ENCODE assay signal across 16 cellular contexts in genomic region chr14:96479435-96480146, GRCh38.
"Had no signal": no experiment of that assay in that cellular context is flagged by ENCODE, and none has a peak within 500 bp of the region (broad histone marks: within the 10 kb centered on the region; RNA-seq: fewer than 3 reads in every experiment).

No MANE protein-coding gene starts in this region.

- ATAC-seq: activated naive CD4-positive, alpha-beta T cell treated with anti-CD3 and anti-CD28 coated beads, Interleukin-2, amount 50 U/mL, for 72 hours; body of pancreas; esophagus mucosa; naive thymus-derived CD4-positive, alpha-beta T cell; stimulated activated memory B cell treated with anti-CD40 and anti-IgM and Interleukin-4, amounts not matched to agents 10 μg/mL and 1 μg/mL and 100 μg/mL, for 72 hours had no signal

- H3K4me3 Mint-ChIP-seq: central memory CD8-positive, alpha-beta T cell; dendritic cell treated with granulocyte-macrophage colony-stimulating factor and Interleukin-4, amounts not matched to agents 40 ng/mL and 50 ng/mL, for 4 days; naive thymus-derived CD4-positive, alpha-beta T cell; stimulated activated memory B cell treated with anti-CD40 and anti-IgM and Interleukin-4, amounts not matched to agents 10 μg/mL and 1 μg/mL and 100 μg/mL, for 72 hours had no signal

- H3K36me3 Mint-ChIP-seq: activated naive CD4-positive, alpha-beta T cell treated with anti-CD3 and anti-CD28 coated beads, Interleukin-2, amount 50 U/mL, for 72 hours; naive thymus-derived CD4-positive, alpha-beta T cell; stimulated activated memory B cell treated with anti-CD40 and anti-IgM and Interleukin-4, amounts not matched to agents 10 μg/mL and 1 μg/mL and 100 μg/mL, for 72 hours had no signal

- DNase-seq: activated CD4-positive, alpha-beta T cell treated with anti-CD3 and anti-CD28 coated beads, Interleukin-2, amount 50 U/mL, for 1 hour; amniotic stem cell; body of pancreas; foreskin fibroblast; naive thymus-derived CD4-positive, alpha-beta T cell; posterior cingulate gyrus; T-helper 2 cell had no signal

- H3K9me3 Mint-ChIP-seq: activated naive CD4-positive, alpha-beta T cell treated with anti-CD3 and anti-CD28 coated beads, Interleukin-2, amount 50 U/mL, for 72 hours; activated T-helper 2 cell treated with anti-CD3 and anti-CD28 coated beads, Interferon-gamma antibody, Interleukin-2, Interleukin-4, amounts not matched to agents 10 μg/mL and 5 μg/mL and 100 μg/mL, durations not matched to agents 14 hours and 24 hours and 36 hours; central memory CD8-positive, alpha-beta T cell; dendritic cell treated with granulocyte-macrophage colony-stimulating factor and Interleukin-4, amounts not matched to agents 40 ng/mL and 50 ng/mL, for 4 days; stimulated activated memory B cell treated with anti-CD40 and anti-IgM and Interleukin-4, amounts not matched to agents 10 μg/mL and 1 μg/mL and 100 μg/mL, for 72 hours had no signal

- H3K4me3 ChIP-seq: body of pancreas, right atrium auricular region, tibial nerve had no signal

- H3K9me3 ChIP-seq: body of pancreas, right atrium auricular region, tibial nerve had no signal

- H3K27ac Mint-ChIP-seq: activated T-helper 2 cell treated with anti-CD3 and anti-CD28 coated beads, Interferon-gamma antibody, Interleukin-2, Interleukin-4, amounts not matched to agents 10 μg/mL and 5 μg/mL and 100 μg/mL, durations not matched to agents 14 hours and 24 hours and 36 hours; dendritic cell treated with granulocyte-macrophage colony-stimulating factor and Interleukin-4, amounts not matched to agents 40 ng/mL and 50 ng/mL, for 4 days; naive thymus-derived CD4-positive, alpha-beta T cell; stimulated activated memory B cell treated with anti-CD40 and anti-IgM and Interleukin-4, amounts not matched to agents 10 μg/mL and 1 μg/mL and 100 μg/mL, for 72 hours had no signal

- FAIRE-seq: endometrium had no signal

- H3K4me1 ChIP-seq: right atrium auricular region, tibial nerve had no signal

- H3K27ac ChIP-seq: body of pancreas, right atrium auricular region, tibial nerve had no signal

- H3K27me3 ChIP-seq: body of pancreas, right atrium auricular region, tibial nerve had no signal

- H3K36me3 ChIP-seq: right atrium auricular region, tibial nerve had no signal

- H3K27me3 Mint-ChIP-seq: stimulated activated memory B cell treated with anti-CD40 and anti-IgM and Interleukin-4, amounts not matched to agents 10 μg/mL and 1 μg/mL and 100 μg/mL, for 72 hours had no signal

- H3K4me1 Mint-ChIP-seq: central memory CD8-positive, alpha-beta T cell had no signal
